8 cellular contexts compared by ENCODE assay signal in genomic region chr9:123929870-123930831, GRCh38. TPM values are rescaled to one million over a fixed set of nuclear protein-coding genes. Genes with fewer than 3 reads are reported as not detected.
DNase-seq lines count a peak whose midpoint lies in the region; ATAC-seq and TF ChIP-seq lines count a peak whose summit lies in the region.

DENND1A (minus strand) TSS chr9:123930126; CDS start chr9:123929905, 221 bp downstream.

- H3K27me3 Mint-ChIP-seq in natural killer cell (ENCODE audit: low read depth in 2 of 2): peaks cover 4 to 21% of the 10 kb centered on the region in 2 donors

- H3K4me3 Mint-ChIP-seq in natural killer cell: peak within 1 kb of the TSS; percentile 97

- DNase-seq in DMS153 treated with DMSO at 0.1 percent for 48 hours (lab: John Stamatoyannopoulos, UW; ENCODE audit: unreplicated experiment) (peak; percentile 82), KBM-7 (peak; percentile 89), RKO (ENCODE audit: low spot score) (peak; percentile 92), fibroblast of mammary gland (ENCODE audit: low read depth) (peak; percentile 79), natural killer cell (peak; percentile 74)
- peak; percentile 68 to 85 for DNase-seq in activated T-helper 1 cell treated with anti-CD3 and anti-CD28 coated beads, Interleukin-2, amount 50 U/mL, for 16 hours (ENCODE audit: low read depth in 1 of 2, low spot score in 1 of 2)
- DNase-seq in stimulated activated naive CD4-positive, alpha-beta T cell (lab: John Stamatoyannopoulos, UW): peak; percentile 62 to 82 (median 77)

- H3K36me3 Mint-ChIP-seq in natural killer cell: no peaks in the 10 kb centered on the region

- TF ChIP-seq CTCF in fibroblast of mammary gland (conservative IDR thresholded peaks at IDR 0.05; ENCODE audit: control insufficient read depth, insufficient read depth, low read depth, low read length): no peak
- TF ChIP-seq CTCF in natural killer cell (IDR thresholded peaks at IDR 0.05): no peak

- in situ Hi-C loops in KBM-7 (cut with MboI; ENCODE audit: low pct_unique_long_range_greater_than_20kb, low sequenced_read_pairs): no loop called here

- peaks cover 30 to 31% of the 10 kb centered on the region in 2 donors for H3K4me1 Mint-ChIP-seq in natural killer cell

- intact Hi-C loops in natural killer cell (cut with micrococcal nuclease): no loop called here

- H3K9me3 Mint-ChIP-seq in natural killer cell: no peaks in the 10 kb centered on the region

- peak; percentile 80 for ATAC-seq in GM21717 (IDR thresholded peaks at IDR 0.05; ENCODE audit: unreplicated experiment)
- ATAC-seq in natural killer cell: peak; percentile 94 to 96 (median 94)

- H3K27ac Mint-ChIP-seq in natural killer cell: peak within 1 kb of the TSS; percentile 57 to 77

- peak within 1 kb of the TSS; percentile 67 for H3K4me3 ChIP-seq in fibroblast of mammary gland (ENCODE audit: control insufficient read depth, low read depth, low read length)

RNA-seq across cellular contexts. Expression of gene DENND1A, which starts in this region (rescaled TPM):
- total RNA-seq in natural killer cell: 10 to 100 TPM; 27.8 to 37.6 (median 30.9) TPM

Comparison
In these comparisons a context has a peak if more than half of its experiments do, and no peak if none do; other contexts are left out.
1. Peak in every context shown above with its lines: DNase-seq, ATAC-seq and H3K4me3 ChIP-seq.